8 cellular contexts compared by ENCODE assay signal in genomic region chr7:64882341-64883112, GRCh38. TPM values are rescaled to one million over a fixed set of nuclear protein-coding genes. Genes with fewer than 3 reads are reported as not detected.
A peak's percentile ranks its signal among the peaks of the same experiment; 100 is the strongest.
DNase-seq lines count a peak whose midpoint lies in the region; ATAC-seq and TF ChIP-seq lines count a peak whose summit lies in the region.

No MANE protein-coding gene starts in this region.

- peak overlapping the region; percentile 54 for H3K4me3 Mint-ChIP-seq in activated T-cell treated with anti-CD3 and anti-CD28 coated beads, Interleukin-2, amount 50 U/mL, for 24 hours
- H3K4me3 Mint-ChIP-seq in progenitor cell of endocrine pancreas (ENCODE audit: low read depth): no peak overlapping the region

- H3K27ac ChIP-seq in foreskin keratinocyte: no peak overlapping the region

- no peaks in the 10 kb centered on the region for H3K4me1 ChIP-seq in foreskin keratinocyte

- H3K4me1 Mint-ChIP-seq in activated T-cell treated with anti-CD3 and anti-CD28 coated beads, Interleukin-2, amount 50 U/mL, for 24 hours (ENCODE audit: low read depth): peaks cover 19% of the 10 kb centered on the region
- no peaks in the 10 kb centered on the region for H3K4me1 Mint-ChIP-seq in progenitor cell of endocrine pancreas (ENCODE audit: low read depth)

- H3K27me3 ChIP-seq in foreskin keratinocyte: peaks cover 16% of the 10 kb centered on the region

- peak; percentile 70 for ATAC-seq in foreskin keratinocyte
- peak; percentile 75 for ATAC-seq in omental fat pad (ENCODE audit: low FRiP score)
- ATAC-seq in HG02571 (IDR thresholded peaks at IDR 0.05; ENCODE audit: unreplicated experiment): no peak
- ATAC-seq in GM21619 (IDR thresholded peaks at IDR 0.05; ENCODE audit: unreplicated experiment): no peak
- ATAC-seq in GM18519 (IDR thresholded peaks at IDR 0.05; ENCODE audit: low FRiP score, unreplicated experiment): no peak

- DNase-seq in GM10266 (ENCODE audit: extremely low spot score): peak; percentile 34
- peak; percentile 50 for DNase-seq in activated T-cell treated with anti-CD3 and anti-CD28 coated beads, Interleukin-2, amount 50 U/mL, for 24 hours
- DNase-seq in foreskin keratinocyte: peak in 1 of 2 donors; percentile 49
- peak; percentile 49 for DNase-seq in omental fat pad (ENCODE audit: low spot score)
- no peak for DNase-seq in progenitor cell of endocrine pancreas (ENCODE audit: low spot score, unreplicated experiment)

- TF ChIP-seq CTCF in GM10266 (IDR thresholded peaks at IDR 0.05; ENCODE audit: control insufficient read depth, insufficient read depth, low read depth, missing control alignments): no peak
- TF ChIP-seq CTCF in foreskin keratinocyte (conservative IDR thresholded peaks at IDR 0.05): no peak
- TF ChIP-seq CTCF in omental fat pad (IDR thresholded peaks at IDR 0.05): no peak
- no peak for TF ChIP-seq CTCF in progenitor cell of endocrine pancreas (IDR thresholded peaks at IDR 0.05; ENCODE audit: unreplicated experiment)

- H3K9me3 Mint-ChIP-seq in activated T-cell treated with anti-CD3 and anti-CD28 coated beads, Interleukin-2, amount 50 U/mL, for 24 hours: peaks cover 3% of the 10 kb centered on the region
- peaks cover 19% of the 10 kb centered on the region for H3K9me3 Mint-ChIP-seq in progenitor cell of endocrine pancreas (ENCODE audit: low read depth)

- no peaks in the 10 kb centered on the region for H3K36me3 Mint-ChIP-seq in activated T-cell treated with anti-CD3 and anti-CD28 coated beads, Interleukin-2, amount 50 U/mL, for 24 hours (ENCODE audit: low read depth)
- H3K36me3 Mint-ChIP-seq in progenitor cell of endocrine pancreas (ENCODE audit: insufficient read depth): peaks cover 3% of the 10 kb centered on the region

- no peak overlapping the region for H3K27ac Mint-ChIP-seq in activated T-cell treated with anti-CD3 and anti-CD28 coated beads, Interleukin-2, amount 50 U/mL, for 24 hours
- H3K27ac Mint-ChIP-seq in progenitor cell of endocrine pancreas: no peak overlapping the region

- H3K27me3 Mint-ChIP-seq in activated T-cell treated with anti-CD3 and anti-CD28 coated beads, Interleukin-2, amount 50 U/mL, for 24 hours: peaks cover 88% of the 10 kb centered on the region
- peaks cover 22% of the 10 kb centered on the region for H3K27me3 Mint-ChIP-seq in progenitor cell of endocrine pancreas

RNA-seq across cellular contexts. Expression of gene ZNF273, which starts 20.5 kb away (rescaled TPM):
- total RNA-seq in foreskin keratinocyte: 3.9 and 5.5 TPM in 2 replicates
- 1.8 and 2.4 TPM in 2 replicates for polyA plus RNA-seq in foreskin keratinocyte
- 10 to 100 TPM in 1 of 4 donors, 1 to 10 TPM in 3; 2.4 to 12.9 (median 5.8) TPM for total RNA-seq in omental fat pad
- 12.3 and 13.7 TPM in 2 replicates for total RNA-seq in progenitor cell of endocrine pancreas

Comparison
In these comparisons a context has a peak if more than half of its experiments do, and no peak if none do; other contexts are left out.
1. ATAC-seq: peak in foreskin keratinocyte (single experiment) and omental fat pad (single experiment); none in HG02571 (single experiment), GM21619 (single experiment) and GM18519 (single experiment).